Comparison of ENCODE assay signal across 8 cellular contexts in genomic region chr3:34683851-34684250, GRCh38.
DNase-seq lines count a peak whose midpoint lies in the region; ATAC-seq, FAIRE-seq and TF ChIP-seq lines count a peak whose summit lies in the region.

No MANE protein-coding gene starts in this region.

- no peaks in the 10 kb centered on the region for H3K36me3 ChIP-seq in adrenal gland (replicated peaks in 1 of 2)
- no peaks in the 10 kb centered on the region for H3K36me3 ChIP-seq in hepatocyte (replicated peaks; ENCODE audit: insufficient read depth, low read depth)
- no peaks in the 10 kb centered on the region for H3K36me3 ChIP-seq in small intestine (ENCODE audit: control insufficient read depth in 2 of 2, insufficient read depth in 2 of 2, low read length in 2 of 2)

- H3K27ac ChIP-seq in adrenal gland, result no peak overlapping the region
- H3K27ac ChIP-seq in hepatocyte, result no peak overlapping the region
- H3K27ac ChIP-seq in small intestine (ENCODE audit: low read depth in 1 of 2, low read length in 1 of 2), result no peak overlapping the region

- H3K9me3 ChIP-seq in adrenal gland (replicated peaks in 1 of 3) (no peaks in the 10 kb centered on the region), hepatocyte (ENCODE audit: low read depth) (no peaks in the 10 kb centered on the region), small intestine (ENCODE audit: control insufficient read depth, low read depth) (no peaks in the 10 kb centered on the region)

- H3K27me3 ChIP-seq in adrenal gland, result no peaks in the 10 kb centered on the region
- H3K27me3 ChIP-seq in hepatocyte, result no peaks in the 10 kb centered on the region
- H3K27me3 ChIP-seq in small intestine (ENCODE audit: control insufficient read depth in 2 of 2, insufficient read depth in 2 of 2, low read length in 2 of 2), result no peaks in the 10 kb centered on the region

- TF ChIP-seq CTCF in CD14-positive monocyte (IDR thresholded peaks at IDR 0.05) (peak; percentile 45), adrenal gland (IDR thresholded peaks at IDR 0.05) (peak; percentile 26 to 60 (median 50)), hepatocyte (IDR thresholded peaks at IDR 0.05; ENCODE audit: poor library complexity) (peak; percentile 75)

- H4K20me1 ChIP-seq in hepatocyte (ENCODE audit: insufficient read depth, poor library complexity, severe bottlenecking), result no peaks in the 10 kb centered on the region

- peak overlapping the region in 1 of 2 donors; percentile 0 for H3K4me3 Mint-ChIP-seq in CD14-positive monocyte
- no peak overlapping the region for H3K4me3 Mint-ChIP-seq in T-helper 2 cell treated with Interferon-gamma antibody and Interleukin-4, amounts not matched to agents 5 μg/mL and 100 μg/mL, for 36 hours

- WGBS in adrenal gland, 4 donors, result 32 to 41% (median 39%) methylated on average over 4 of the region's 4 CpGs
- 30% methylated on average over 4 of the region's 4 CpGs for WGBS in hepatocyte (ENCODE audit: low lambda C conversion rate, missing lambda C conversion rate)
- WGBS in small intestine, 3 donors, result 13 to 41% (median 33%) methylated on average over 4 of the region's 4 CpGs

- H3K4me3 ChIP-seq in adrenal gland (no peak overlapping the region), hepatocyte (no peak overlapping the region), small intestine (ENCODE audit: low read depth in 1 of 2, low read length in 2 of 2) (no peak overlapping the region)

- no peaks in the 10 kb centered on the region for H3K79me2 ChIP-seq in hepatocyte

- no peak overlapping the region for H2AFZ ChIP-seq in hepatocyte

- H3K4me1 ChIP-seq in adrenal gland (replicated peaks in 1 of 2) (no peaks in the 10 kb centered on the region), hepatocyte (ENCODE audit: insufficient read depth) (peaks cover 9% of the 10 kb centered on the region), small intestine (ENCODE audit: control insufficient read depth in 2 of 2, insufficient read depth in 1 of 2, low read depth in 1 of 2, low read length in 1 of 2) (no peaks in the 10 kb centered on the region)

- ATAC-seq in HG03045 (IDR thresholded peaks at IDR 0.05; ENCODE audit: unreplicated experiment), result no peak

- no peak for DNase-seq in CD14-positive monocyte (ENCODE audit: low spot score)
- peak; percentile 1 for DNase-seq in H54 (ENCODE audit: insufficient read length, low spot score)
- peak; percentile 23 to 78 for DNase-seq in NCI-H526 (lab: John Stamatoyannopoulos, UW)
- DNase-seq in adrenal gland, result peak; percentile 31 to 87 (median 58)
- peak; percentile 82 for DNase-seq in hepatocyte (ENCODE audit: low spot score)
- peak; percentile 60 for DNase-seq in small intestine
- no peak for DNase-seq in T-helper 2 cell treated with Interferon-gamma antibody and Interleukin-4, amounts not matched to agents 5 μg/mL and 100 μg/mL, for 36 hours (ENCODE audit: low spot score)

- peaks cover 8% of the 10 kb centered on the region for H3K4me1 Mint-ChIP-seq in CD14-positive monocyte
- H3K4me1 Mint-ChIP-seq in T-helper 2 cell treated with Interferon-gamma antibody and Interleukin-4, amounts not matched to agents 5 μg/mL and 100 μg/mL, for 36 hours (ENCODE audit: low read depth), result no peaks in the 10 kb centered on the region

- no peak overlapping the region for H3K4me2 ChIP-seq in hepatocyte

- H3K27me3 Mint-ChIP-seq in CD14-positive monocyte (ENCODE audit: low read depth in 3 of 3), result no peaks in the 10 kb centered on the region
- H3K27me3 Mint-ChIP-seq in T-helper 2 cell treated with Interferon-gamma antibody and Interleukin-4, amounts not matched to agents 5 μg/mL and 100 μg/mL, for 36 hours (ENCODE audit: low read depth), result no peaks in the 10 kb centered on the region

- no peaks in the 10 kb centered on the region for H3K9me2 ChIP-seq in hepatocyte (replicated peaks; ENCODE audit: insufficient read depth)

- H3K36me3 Mint-ChIP-seq in CD14-positive monocyte, result no peaks in the 10 kb centered on the region
- no peaks in the 10 kb centered on the region for H3K36me3 Mint-ChIP-seq in T-helper 2 cell treated with Interferon-gamma antibody and Interleukin-4, amounts not matched to agents 5 μg/mL and 100 μg/mL, for 36 hours (ENCODE audit: low read depth)

- peaks cover 0 to 22% (median 8%) of the 10 kb centered on the region in 7 donors for H3K9me3 Mint-ChIP-seq in CD14-positive monocyte
- H3K9me3 Mint-ChIP-seq in T-helper 2 cell treated with Interferon-gamma antibody and Interleukin-4, amounts not matched to agents 5 μg/mL and 100 μg/mL, for 36 hours, result peaks cover 4% of the 10 kb centered on the region

- peak overlapping the region in 1 of 7 donors; percentile 73 for H3K27ac Mint-ChIP-seq in CD14-positive monocyte
- H3K27ac Mint-ChIP-seq in T-helper 2 cell treated with Interferon-gamma antibody and Interleukin-4, amounts not matched to agents 5 μg/mL and 100 μg/mL, for 36 hours, result no peak overlapping the region

- peak; percentile 20 for FAIRE-seq in H54 (lab: Jason Lieb, UNC)
- no peak for FAIRE-seq in small intestine (lab: Jason Lieb, UNC)

- intact Hi-C loops in CD14-positive monocyte (cut with micrococcal nuclease), result loop anchor here (5.0 to 10.0 kb wide), 2 partner anchors 422 to 799 kb away; no protein-coding TSS in a partner anchor
- intact Hi-C loops in adrenal gland (cut with DNase I), result loop anchor here (5.0 to 10.0 kb wide), 3 partner anchors 419 to 802 kb away; no protein-coding TSS in a partner anchor

- TF ChIP-seq POLR2A in H54 (IDR thresholded peaks at IDR 0.05; ENCODE audit: low read depth, low read length), result no peak
- TF ChIP-seq POLR2A in adrenal gland (IDR thresholded peaks at IDR 0.05), result no peak

Comparison
In these comparisons a context has a peak if more than half of its experiments do, and no peak if none do; other contexts are left out.
1. DNase-seq: peak in H54 (single experiment), NCI-H526 (2 of 2), adrenal gland (7 of 7), hepatocyte (single experiment) and small intestine (single experiment); none in CD14-positive monocyte (single experiment) and T-helper 2 cell treated with Interferon-gamma antibody and Interleukin-4, amounts not matched to agents 5 μg/mL and 100 μg/mL, for 36 hours (single experiment).
2. Peak in every context shown above with its lines, with median percentiles within 50 percentile points of each other: CTCF ChIP-seq.